Comparison of ENCODE assay signal across 13 cellular contexts in the genomic region with DNA sequence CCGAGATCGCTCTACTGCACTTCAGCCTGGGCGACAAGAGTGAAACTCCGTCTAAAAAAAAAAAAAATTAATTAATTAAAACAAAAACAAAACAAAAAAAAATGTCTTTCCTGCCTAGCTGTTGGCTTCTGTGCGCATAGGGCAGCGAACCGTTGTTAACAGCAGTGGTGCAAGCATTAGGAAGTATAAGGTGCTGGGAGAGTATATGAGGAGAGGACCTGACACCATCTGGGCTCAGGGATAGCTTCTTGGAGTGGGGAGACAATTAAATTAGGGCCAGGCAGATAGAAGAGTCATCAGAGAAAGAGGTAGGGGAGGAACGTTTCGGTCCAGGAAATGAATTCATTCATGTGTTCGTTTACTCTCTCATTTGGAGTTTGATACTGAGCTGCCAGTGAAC. TPM values are rescaled to one million over a fixed set of nuclear protein-coding genes. Genes with fewer than 3 reads are reported as not detected.
A peak's percentile ranks its signal among the peaks of the same experiment; 100 is the strongest.
DNase-seq lines count a peak whose midpoint lies in the region; ATAC-seq and TF ChIP-seq lines count a peak whose summit lies in the region.
"Had no signal": no experiment of that assay in that cellular context is flagged by ENCODE, and none has a peak within 500 bp of the region (broad histone marks: within the 10 kb centered on the region; RNA-seq: fewer than 3 reads in every experiment).

No MANE protein-coding gene starts in this region.

- no peak for ATAC-seq in heart left ventricle
- ATAC-seq in GM21360 (IDR thresholded peaks at IDR 0.05; ENCODE audit: unreplicated experiment): no peak

- no peak for TF ChIP-seq CTCF in heart left ventricle (IDR thresholded peaks at IDR 0.05)
- TF ChIP-seq CTCF in neural progenitor cell (IDR thresholded peaks at IDR 0.05): no peak
- no peak for TF ChIP-seq CTCF in type B pancreatic cell (conservative IDR thresholded peaks at IDR 0.05)

- H3K4me3 Mint-ChIP-seq in neural progenitor cell (peak overlapping the region; percentile 3), type B pancreatic cell (no peak overlapping the region)

- no peaks in the 10 kb centered on the region for H3K79me2 ChIP-seq in neural progenitor cell (ENCODE audit: low read depth)

- no peaks in the 10 kb centered on the region for H3F3A ChIP-seq in neural progenitor cell (ENCODE audit: low read depth)

- intact Hi-C loops in cardiac septum (cut with DNase I): no loop called here
- intact Hi-C loops in heart left ventricle (cut with DNase I): no loop called here

- no peak overlapping the region for H3K4me2 ChIP-seq in neural progenitor cell
- H3K4me2 ChIP-seq: BLaER1 treated with 17β-estradiol and CSF1 and Interleukin-3, amounts not matched to agents 10 nM and 100 nM had no signal

- TF ChIP-seq POLR2A in heart left ventricle (IDR thresholded peaks at IDR 0.05): no peak

- WGBS in heart left ventricle, 4 donors: 76 to 86% (median 81%) methylated on average over 10 of the region's 10 CpGs

- no peaks in the 10 kb centered on the region for H3K4me1 Mint-ChIP-seq in neural progenitor cell
- H3K4me1 Mint-ChIP-seq in type B pancreatic cell (ENCODE audit: unreplicated experiment): peaks cover 8% of the 10 kb centered on the region

- H3K9me3 Mint-ChIP-seq in neural progenitor cell: no peaks in the 10 kb centered on the region
- H3K9me3 Mint-ChIP-seq in type B pancreatic cell: no peaks in the 10 kb centered on the region
- H3K9me3 Mint-ChIP-seq: CD4-positive, alpha-beta memory T cell had no signal

- H3K9ac ChIP-seq in neural progenitor cell: no peak overlapping the region
- H3K9ac ChIP-seq: BLaER1 treated with 17β-estradiol and CSF1 and Interleukin-3, amounts not matched to agents 10 nM and 100 nM had no signal

- peak; percentile 16 for DNase-seq in activated effector memory CD4-positive, alpha-beta T cell treated with anti-CD3 and anti-CD28 coated beads, Interleukin-2, amount 50 U/mL, for 16 hours
- no peak for DNase-seq in activated effector memory CD4-positive, alpha-beta T cell treated with Interleukin-2 at 50 U/mL for 16 hours
- peak; percentile 5 for DNase-seq in cardiac septum (ENCODE audit: low spot score)
- DNase-seq in heart left ventricle: no peak
- DNase-seq in NCI-H69 (lab: John Stamatoyannopoulos, UW): peak; percentile 33
- no peak for DNase-seq in neural progenitor cell (ENCODE audit: low spot score)
- no peak for DNase-seq in type B pancreatic cell (ENCODE audit: extremely low spot score, unreplicated experiment)
- DNase-seq: ACHN; CD4-positive, alpha-beta memory T cell; DMS79 had no signal

- H3K4me1 ChIP-seq in heart left ventricle (peaks cover 0 to 3% (median 0%) of the 10 kb centered on the region in 12 donors), neural progenitor cell (no peaks in the 10 kb centered on the region)
- H3K4me1 ChIP-seq: BLaER1 treated with 17β-estradiol and CSF1 and Interleukin-3, amounts not matched to agents 10 nM and 100 nM; HAP-1 had no signal

- H3K36me3 ChIP-seq in heart left ventricle: no peaks in the 10 kb centered on the region
- H3K36me3 ChIP-seq in neural progenitor cell: no peaks in the 10 kb centered on the region
- H3K36me3 ChIP-seq: BLaER1 treated with 17β-estradiol and CSF1 and Interleukin-3, amounts not matched to agents 10 nM and 100 nM; HAP-1 had no signal

- H2AFZ ChIP-seq in neural progenitor cell (replicated peaks): no peak overlapping the region

- no peak overlapping the region for H3K4me3 ChIP-seq in heart left ventricle
- H3K4me3 ChIP-seq in neural progenitor cell: no peak overlapping the region
- H3K4me3 ChIP-seq: BLaER1 treated with 17β-estradiol and CSF1 and Interleukin-3, amounts not matched to agents 10 nM and 100 nM; HAP-1 had no signal

- no peaks in the 10 kb centered on the region for H3K36me3 Mint-ChIP-seq in neural progenitor cell
- H3K36me3 Mint-ChIP-seq in type B pancreatic cell: no peaks in the 10 kb centered on the region
- H3K36me3 Mint-ChIP-seq: CD4-positive, alpha-beta memory T cell had no signal

- H3K27me3 ChIP-seq in heart left ventricle (no peaks in the 10 kb centered on the region), neural progenitor cell (no peaks in the 10 kb centered on the region)
- H3K27me3 ChIP-seq: BLaER1 treated with 17β-estradiol and CSF1 and Interleukin-3, amounts not matched to agents 10 nM and 100 nM had no signal

- H3K9me3 ChIP-seq in heart left ventricle: no peaks in the 10 kb centered on the region
- no peaks in the 10 kb centered on the region for H3K9me3 ChIP-seq in neural progenitor cell (ENCODE audit: low read depth)
- H3K9me3 ChIP-seq: BLaER1 treated with 17β-estradiol and CSF1 and Interleukin-3, amounts not matched to agents 10 nM and 100 nM; HAP-1 had no signal

- peaks cover 4% of the 10 kb centered on the region for H3K27me3 Mint-ChIP-seq in neural progenitor cell (ENCODE audit: insufficient read depth, low read depth)
- no peaks in the 10 kb centered on the region for H3K27me3 Mint-ChIP-seq in type B pancreatic cell
- H3K27me3 Mint-ChIP-seq: CD4-positive, alpha-beta memory T cell had no signal

- H3K27ac ChIP-seq in heart left ventricle (no peak overlapping the region), neural progenitor cell (no peak overlapping the region)
- H3K27ac ChIP-seq: BLaER1 treated with 17β-estradiol and CSF1 and Interleukin-3, amounts not matched to agents 10 nM and 100 nM had no signal

- no peak overlapping the region for H3K27ac Mint-ChIP-seq in neural progenitor cell
- H3K27ac Mint-ChIP-seq in type B pancreatic cell: no peak overlapping the region

- H4K20me1 ChIP-seq in neural progenitor cell (ENCODE audit: low read depth): no peaks in the 10 kb centered on the region
- H4K20me1 ChIP-seq: BLaER1 treated with 17β-estradiol and CSF1 and Interleukin-3, amounts not matched to agents 10 nM and 100 nM had no signal

RNA-seq across cellular contexts. Expression of a gene that starts 46.2 kb away (rescaled TPM):
- total RNA-seq in cardiac septum (1.5 TPM), heart left ventricle (1 to 10 TPM in 8 of 9 donors, under 1 TPM in 1; 0.82 to 5.4 (median 1.3) TPM), neural progenitor cell (ENCODE audit: low replicate concordance) (86.7 and 112 TPM in 2 replicates), type B pancreatic cell (ENCODE audit: low replicate concordance) (19.2 and 49.6 TPM in 2 replicates)
- polyA plus RNA-seq in heart left ventricle: 1 to 10 TPM in 1 of 2 donors, under 1 TPM in 1; 0.61 to 2.6 TPM

Comparison
In these comparisons a context has a peak if more than half of its experiments do, and no peak if none do; other contexts are left out.
1. DNase-seq: peak in activated effector memory CD4-positive, alpha-beta T cell treated with anti-CD3 and anti-CD28 coated beads, Interleukin-2, amount 50 U/mL, for 16 hours (single experiment), cardiac septum (single experiment) and NCI-H69 (single experiment); none in activated effector memory CD4-positive, alpha-beta T cell treated with Interleukin-2 at 50 U/mL for 16 hours (single experiment), heart left ventricle (0 of 5), neural progenitor cell (single experiment) and type B pancreatic cell (single experiment).